25 cellular contexts compared by ENCODE assay signal in genomic region chr3:8094415-8094814, GRCh38.
"Had no signal": no experiment of that assay in that cellular context is flagged by ENCODE, and none has a peak within 500 bp of the region (broad histone marks: within the 10 kb centered on the region; RNA-seq: fewer than 3 reads in every experiment).

No MANE protein-coding gene starts in this region.

- H3K4me3 ChIP-seq: ovary, right lobe of liver, testis, transverse colon, uterus had no signal

- H3K36me3 ChIP-seq: ovary, right lobe of liver, transverse colon, uterus had no signal

- FAIRE-seq: bronchial epithelial cell, keratinocyte had no signal

- H3K9me3 ChIP-seq: ovary, right lobe of liver, testis, transverse colon, uterus had no signal

- DNase-seq: activated CD4-positive, alpha-beta T cell treated with anti-CD3 and anti-CD28 coated beads for 36 hours; activated CD4-positive, CD25-positive, alpha-beta regulatory T cell; activated CD8-positive, alpha-beta memory T cell treated with anti-CD3 and anti-CD28 coated beads, Interleukin-2, amount 10 ng/mL, durations not matched to agents 7 days and 5 days; activated CD8-positive, alpha-beta T cell treated with anti-CD3 and anti-CD28 coated beads, Interleukin-2, amount 10 ng/mL, durations not matched to agents 7 days and 5 days; activated naive CD4-positive, alpha-beta T cell; activated T-cell treated with anti-CD3 and anti-CD28 coated beads for 4 hours; activated T-cell treated with anti-CD3 and anti-CD28 coated beads, Interleukin-2, amount 50 U/mL, for 72 hours; endodermal cell; foreskin fibroblast; head of caudate nucleus; hippocampal formation; left cardiac atrium; mammary epithelial cell; nephron progenitor cell; ovary; right lobe of liver; stimulated activated CD4-positive, alpha-beta T cell treated with anti-CD3 and anti-CD28 coated beads, Interleukin-2, amount 100 ng/mL, for 48 hours; stimulated activated naive CD4-positive, alpha-beta T cell treated with Interleukin-2 at 50 U/mL for 16 hours; testis; transverse colon; uterus had no signal

- H3K27ac ChIP-seq: ovary, right lobe of liver, testis, transverse colon, uterus had no signal

- ATAC-seq: activated CD4-positive, alpha-beta T cell treated with anti-CD3 and anti-CD28 coated beads for 36 hours; activated CD8-positive, alpha-beta memory T cell treated with anti-CD3 and anti-CD28 coated beads, Interleukin-2, amount 10 ng/mL, durations not matched to agents 7 days and 5 days; activated CD8-positive, alpha-beta T cell treated with anti-CD3 and anti-CD28 coated beads, Interleukin-2, amount 10 ng/mL, durations not matched to agents 7 days and 5 days; activated naive CD4-positive, alpha-beta T cell treated with anti-CD3 and anti-CD28 coated beads, Interleukin-2, amount 50 U/mL, for 72 hours; activated T-cell treated with anti-CD3 and anti-CD28 coated beads, Interleukin-2, amount 50 U/mL, for 72 hours; esophagus mucosa; left cardiac atrium; right lobe of liver had no signal

- H3K4me1 ChIP-seq: right lobe of liver, testis, transverse colon, uterus had no signal

- H3K27me3 ChIP-seq: ovary, right lobe of liver, testis, transverse colon, uterus had no signal
